8 cellular contexts compared by ENCODE assay signal in the genomic region with DNA sequence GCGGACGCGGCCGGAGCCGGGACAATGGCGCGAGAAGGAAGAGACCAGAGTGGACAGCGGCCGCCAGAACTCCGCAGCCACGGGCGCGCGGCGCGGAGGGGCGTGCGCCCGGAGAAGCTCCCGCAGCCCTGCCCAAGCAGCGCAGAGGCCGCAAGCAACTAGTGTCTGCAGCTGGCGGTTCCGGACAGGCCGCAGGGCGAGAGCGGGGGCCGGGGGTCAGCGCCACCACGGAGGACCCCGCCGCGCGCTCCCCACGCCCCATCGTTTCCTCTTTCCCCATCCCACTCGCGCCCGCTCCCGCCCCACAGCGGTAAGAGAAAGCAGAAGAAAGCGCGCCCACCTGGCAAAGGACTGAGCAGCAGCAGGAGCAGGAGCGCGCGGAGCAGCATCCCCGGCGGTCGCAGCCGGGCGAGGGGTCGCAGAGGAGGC. TPM values are rescaled to one million over a fixed set of nuclear protein-coding genes. Genes with fewer than 3 reads are reported as not detected.
DNase-seq lines count a peak whose midpoint lies in the region; ATAC-seq and TF ChIP-seq lines count a peak whose summit lies in the region.

No MANE protein-coding gene starts in this region.

- intact Hi-C loops in activated T-helper 1 cell treated with anti-CD3 and anti-CD28 coated beads, Interleukin-12 subunit alpha, Interleukin-12 subunit beta, Interleukin-2, Interleukin-4 antibody, amounts not matched to agents 30 ng/mL and 10 ng/mL and 1 ng/mL, durations not matched to agents 14 hours and 24 hours and 36 hours (cut with micrococcal nuclease), result no loop called here
- intact Hi-C loops in left ventricle myocardium inferior (cut with micrococcal nuclease) (no loop called here), sciatic nerve (cut with DNase I) (no loop called here)

- DNase-seq in GDM1 (lab: John Stamatoyannopoulos, UW) (peak; percentile 13), left ventricle myocardium inferior (peak; percentile 17), sciatic nerve (ENCODE audit: low spot score) (peak; percentile 72), DMS114 treated with DMSO at 0.1 percent for 48 hours (lab: John Stamatoyannopoulos, UW; ENCODE audit: unreplicated experiment) (no peak), NCI-H1048 (lab: John Stamatoyannopoulos, UW) (no peak)
- no peak for DNase-seq in activated T-helper 1 cell treated with anti-CD3 and anti-CD28 coated beads, Interleukin-12 subunit alpha, Interleukin-12 subunit beta, Interleukin-2, Interleukin-4 antibody, amounts not matched to agents 30 ng/mL and 10 ng/mL and 1 ng/mL, durations not matched to agents 14 hours and 24 hours and 36 hours (ENCODE audit: low spot score)

- H3K4me1 ChIP-seq in left ventricle myocardium inferior, result peaks cover 23% of the 10 kb centered on the region

- H3K36me3 ChIP-seq in left ventricle myocardium inferior, result no peaks in the 10 kb centered on the region

- H3K27me3 ChIP-seq in left ventricle myocardium inferior (ENCODE audit: low read depth), result peaks cover 47% of the 10 kb centered on the region

- H3K4me3 ChIP-seq in left ventricle myocardium inferior, result peak overlapping the region; percentile 74

- peak; percentile 54 for ATAC-seq in sciatic nerve
- ATAC-seq in GM18511 (IDR thresholded peaks at IDR 0.05; ENCODE audit: unreplicated experiment), result no peak

- H3K4me1 Mint-ChIP-seq in IgD-negative memory B cell, result no peaks in the 10 kb centered on the region
- peaks cover 4% of the 10 kb centered on the region for H3K4me1 Mint-ChIP-seq in activated T-helper 1 cell treated with anti-CD3 and anti-CD28 coated beads, Interleukin-12 subunit alpha, Interleukin-12 subunit beta, Interleukin-2, Interleukin-4 antibody, amounts not matched to agents 30 ng/mL and 10 ng/mL and 1 ng/mL, durations not matched to agents 14 hours and 24 hours and 36 hours (ENCODE audit: low read depth)

- peak overlapping the region in 3 of 4 donors; percentile 70 to 75 (median 71) for H3K4me3 Mint-ChIP-seq in IgD-negative memory B cell
- H3K4me3 Mint-ChIP-seq in activated T-helper 1 cell treated with anti-CD3 and anti-CD28 coated beads, Interleukin-12 subunit alpha, Interleukin-12 subunit beta, Interleukin-2, Interleukin-4 antibody, amounts not matched to agents 30 ng/mL and 10 ng/mL and 1 ng/mL, durations not matched to agents 14 hours and 24 hours and 36 hours, result peak overlapping the region; percentile 39

- H3K27me3 Mint-ChIP-seq in IgD-negative memory B cell, result peaks cover 20% of the 10 kb centered on the region
- peaks cover 25% of the 10 kb centered on the region for H3K27me3 Mint-ChIP-seq in activated T-helper 1 cell treated with anti-CD3 and anti-CD28 coated beads, Interleukin-12 subunit alpha, Interleukin-12 subunit beta, Interleukin-2, Interleukin-4 antibody, amounts not matched to agents 30 ng/mL and 10 ng/mL and 1 ng/mL, durations not matched to agents 14 hours and 24 hours and 36 hours (ENCODE audit: insufficient read depth)

- H3K27ac ChIP-seq in left ventricle myocardium inferior (replicated peaks), result peak overlapping the region; percentile 84

- H3K9me3 Mint-ChIP-seq in IgD-negative memory B cell, result no peaks in the 10 kb centered on the region
- H3K9me3 Mint-ChIP-seq in activated T-helper 1 cell treated with anti-CD3 and anti-CD28 coated beads, Interleukin-12 subunit alpha, Interleukin-12 subunit beta, Interleukin-2, Interleukin-4 antibody, amounts not matched to agents 30 ng/mL and 10 ng/mL and 1 ng/mL, durations not matched to agents 14 hours and 24 hours and 36 hours, result no peaks in the 10 kb centered on the region

- no peaks in the 10 kb centered on the region for H3K36me3 Mint-ChIP-seq in IgD-negative memory B cell
- H3K36me3 Mint-ChIP-seq in activated T-helper 1 cell treated with anti-CD3 and anti-CD28 coated beads, Interleukin-12 subunit alpha, Interleukin-12 subunit beta, Interleukin-2, Interleukin-4 antibody, amounts not matched to agents 30 ng/mL and 10 ng/mL and 1 ng/mL, durations not matched to agents 14 hours and 24 hours and 36 hours (ENCODE audit: low read depth), result no peaks in the 10 kb centered on the region

- no peaks in the 10 kb centered on the region for H3K9me3 ChIP-seq in left ventricle myocardium inferior (replicated peaks)

- H3K27ac Mint-ChIP-seq in IgD-negative memory B cell, result no peak overlapping the region
- no peak overlapping the region for H3K27ac Mint-ChIP-seq in activated T-helper 1 cell treated with anti-CD3 and anti-CD28 coated beads, Interleukin-12 subunit alpha, Interleukin-12 subunit beta, Interleukin-2, Interleukin-4 antibody, amounts not matched to agents 30 ng/mL and 10 ng/mL and 1 ng/mL, durations not matched to agents 14 hours and 24 hours and 36 hours

- no peak for TF ChIP-seq CTCF in left ventricle myocardium inferior (IDR thresholded peaks at IDR 0.05; ENCODE audit: borderline replicate concordance)

RNA-seq across cellular contexts. Expression of a gene that starts 0.4 kb away (rescaled TPM):
- not detected for polyA plus RNA-seq in IgD-negative memory B cell
- total RNA-seq in activated T-helper 1 cell treated with anti-CD3 and anti-CD28 coated beads, Interleukin-12 subunit alpha, Interleukin-12 subunit beta, Interleukin-2, Interleukin-4 antibody, amounts not matched to agents 30 ng/mL and 10 ng/mL and 1 ng/mL, durations not matched to agents 14 hours and 24 hours and 36 hours, result not detected in 2 replicates
- total RNA-seq in left ventricle myocardium inferior (0.69 TPM), sciatic nerve (4.9 TPM)

Comparison
In these comparisons a context has a peak if more than half of its experiments do, and no peak if none do; other contexts are left out.
1. DNase-seq: peak in GDM1 (single experiment), left ventricle myocardium inferior (single experiment) and sciatic nerve (single experiment); none in activated T-helper 1 cell treated with anti-CD3 and anti-CD28 coated beads, Interleukin-12 subunit alpha, Interleukin-12 subunit beta, Interleukin-2, Interleukin-4 antibody, amounts not matched to agents 30 ng/mL and 10 ng/mL and 1 ng/mL, durations not matched to agents 14 hours and 24 hours and 36 hours (single experiment), DMS114 treated with DMSO at 0.1 percent for 48 hours (single experiment) and NCI-H1048 (single experiment).